In the genomic region with DNA sequence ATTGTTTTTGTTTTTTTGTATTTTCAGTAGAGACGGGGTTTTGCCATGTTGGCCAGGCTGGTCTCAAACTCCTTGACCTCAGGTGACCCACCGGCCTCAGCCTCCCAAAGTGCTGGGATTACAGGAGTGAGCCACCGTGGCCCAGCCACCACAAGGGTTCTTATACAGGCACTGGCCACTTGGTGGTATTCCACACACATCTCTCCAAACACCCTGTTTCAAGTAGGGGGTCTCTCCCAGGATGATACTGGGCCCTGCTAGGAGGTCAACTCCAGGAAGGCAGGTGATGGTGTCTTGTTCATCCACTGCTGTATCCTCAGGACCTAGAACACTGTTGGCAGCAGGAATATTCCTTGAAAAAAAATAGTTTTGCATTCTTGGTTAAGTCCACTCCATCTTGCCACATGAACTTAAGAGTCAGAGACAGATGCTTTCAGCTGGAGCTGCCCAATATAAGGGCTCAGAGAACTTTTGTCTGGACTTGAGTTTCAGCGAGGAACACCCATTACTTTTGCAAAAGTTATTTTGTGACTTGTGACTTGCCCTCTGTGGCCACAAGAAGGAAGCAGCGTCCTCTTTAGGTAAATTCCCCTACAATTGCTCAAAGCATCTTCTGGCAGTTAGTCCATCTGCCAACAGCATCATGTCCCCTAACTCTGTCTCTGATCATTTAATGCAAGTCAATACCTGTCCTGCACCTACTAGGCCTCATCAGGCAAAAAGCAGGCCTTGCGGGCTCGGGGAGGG, we compare ENCODE assay signal across 1 cellular context.
TF ChIP-seq lines count a peak whose summit lies in the region.

No MANE protein-coding gene starts in this region.

TF ChIP-seq in SK-N-SH treated with all-trans-retinoic acid at 6 μM for 48 hours, 23 proteins besides CTCF, POLR2A, EP300 and RAD21 (continued from another document):
- TF ChIP-seq, protein P1, sequence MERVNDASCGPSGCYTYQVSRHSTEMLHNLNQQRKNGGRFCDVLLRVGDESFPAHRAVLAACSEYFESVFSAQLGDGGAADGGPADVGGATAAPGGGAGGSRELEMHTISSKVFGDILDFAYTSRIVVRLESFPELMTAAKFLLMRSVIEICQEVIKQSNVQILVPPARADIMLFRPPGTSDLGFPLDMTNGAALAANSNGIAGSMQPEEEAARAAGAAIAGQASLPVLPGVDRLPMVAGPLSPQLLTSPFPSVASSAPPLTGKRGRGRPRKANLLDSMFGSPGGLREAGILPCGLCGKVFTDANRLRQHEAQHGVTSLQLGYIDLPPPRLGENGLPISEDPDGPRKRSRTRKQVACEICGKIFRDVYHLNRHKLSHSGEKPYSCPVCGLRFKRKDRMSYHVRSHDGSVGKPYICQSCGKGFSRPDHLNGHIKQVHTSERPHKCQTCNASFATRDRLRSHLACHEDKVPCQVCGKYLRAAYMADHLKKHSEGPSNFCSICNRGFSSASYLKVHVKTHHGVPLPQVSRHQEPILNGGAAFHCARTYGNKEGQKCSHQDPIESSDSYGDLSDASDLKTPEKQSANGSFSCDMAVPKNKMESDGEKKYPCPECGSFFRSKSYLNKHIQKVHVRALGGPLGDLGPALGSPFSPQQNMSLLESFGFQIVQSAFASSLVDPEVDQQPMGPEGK (CRISPR knock-in tag; IDR thresholded peaks at IDR 0.05; ENCODE audit: borderline replicate concordance): no peak
- TF ChIP-seq ZNF8 (CRISPR knock-in tag; IDR thresholded peaks at IDR 0.05) (no peak), SNAI2 (CRISPR knock-in tag; IDR thresholded peaks at IDR 0.05) (no peak), ZFP30 (CRISPR knock-in tag; IDR thresholded peaks at IDR 0.05) (no peak), BACH2 (CRISPR knock-in tag; IDR thresholded peaks at IDR 0.05; ENCODE audit: borderline replicate concordance) (no peak), ZFP3 (CRISPR knock-in tag; IDR thresholded peaks at IDR 0.05) (no peak), CSDC2 (CRISPR knock-in tag; IDR thresholded peaks at IDR 0.05) (no peak), ZNF70 (CRISPR knock-in tag; IDR thresholded peaks at IDR 0.05) (no peak), ZNF565 (CRISPR knock-in tag; conservative IDR thresholded peaks at IDR 0.05; ENCODE audit: low read depth) (no peak)
- TF ChIP-seq, protein P2, sequence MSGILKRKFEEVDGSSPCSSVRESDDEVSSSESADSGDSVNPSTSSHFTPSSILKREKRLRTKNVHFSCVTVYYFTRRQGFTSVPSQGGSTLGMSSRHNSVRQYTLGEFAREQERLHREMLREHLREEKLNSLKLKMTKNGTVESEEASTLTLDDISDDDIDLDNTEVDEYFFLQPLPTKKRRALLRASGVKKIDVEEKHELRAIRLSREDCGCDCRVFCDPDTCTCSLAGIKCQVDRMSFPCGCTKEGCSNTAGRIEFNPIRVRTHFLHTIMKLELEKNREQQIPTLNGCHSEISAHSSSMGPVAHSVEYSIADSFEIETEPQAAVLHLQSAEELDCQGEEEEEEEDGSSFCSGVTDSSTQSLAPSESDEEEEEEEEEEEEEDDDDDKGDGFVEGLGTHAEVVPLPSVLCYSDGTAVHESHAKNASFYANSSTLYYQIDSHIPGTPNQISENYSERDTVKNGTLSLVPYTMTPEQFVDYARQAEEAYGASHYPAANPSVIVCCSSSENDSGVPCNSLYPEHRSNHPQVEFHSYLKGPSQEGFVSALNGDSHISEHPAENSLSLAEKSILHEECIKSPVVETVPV (CRISPR knock-in tag; IDR thresholded peaks at IDR 0.05): no peak
- TF ChIP-seq, protein P3, sequence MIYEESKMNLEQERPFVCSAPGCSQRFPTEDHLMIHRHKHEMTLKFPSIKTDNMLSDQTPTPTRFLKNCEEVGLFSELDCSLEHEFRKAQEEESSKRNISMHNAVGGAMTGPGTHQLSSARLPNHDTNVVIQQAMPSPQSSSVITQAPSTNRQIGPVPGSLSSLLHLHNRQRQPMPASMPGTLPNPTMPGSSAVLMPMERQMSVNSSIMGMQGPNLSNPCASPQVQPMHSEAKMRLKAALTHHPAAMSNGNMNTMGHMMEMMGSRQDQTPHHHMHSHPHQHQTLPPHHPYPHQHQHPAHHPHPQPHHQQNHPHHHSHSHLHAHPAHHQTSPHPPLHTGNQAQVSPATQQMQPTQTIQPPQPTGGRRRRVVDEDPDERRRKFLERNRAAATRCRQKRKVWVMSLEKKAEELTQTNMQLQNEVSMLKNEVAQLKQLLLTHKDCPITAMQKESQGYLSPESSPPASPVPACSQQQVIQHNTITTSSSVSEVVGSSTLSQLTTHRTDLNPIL (CRISPR knock-in tag; IDR thresholded peaks at IDR 0.05; ENCODE audit: low read depth): no peak
